29 cellular contexts compared by ENCODE assay signal in the genomic region with DNA sequence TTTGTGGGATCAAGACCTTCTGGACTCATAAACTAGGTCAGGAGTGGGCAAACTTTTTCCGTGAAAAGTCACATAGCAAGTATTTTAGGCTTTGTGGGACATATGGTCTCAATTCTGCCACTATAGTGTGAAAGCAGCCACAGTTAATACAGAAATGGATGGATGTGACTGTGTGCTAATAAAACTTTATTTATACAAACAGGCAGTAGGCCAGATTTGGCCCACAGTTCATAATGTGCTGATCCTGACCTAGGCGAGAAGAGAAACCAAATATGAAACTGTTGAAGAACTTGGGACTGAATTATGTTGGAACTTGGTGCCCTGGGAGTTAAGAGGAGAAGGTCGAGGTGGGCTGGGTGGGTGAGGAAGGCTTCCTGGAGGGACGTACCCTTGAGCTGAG. TPM values are rescaled to one million over a fixed set of nuclear protein-coding genes. Genes with fewer than 3 reads are reported as not detected.
"Had no signal": no experiment of that assay in that cellular context is flagged by ENCODE, and none has a peak within 500 bp of the region (broad histone marks: within the 10 kb centered on the region; RNA-seq: fewer than 3 reads in every experiment).

No MANE protein-coding gene starts in this region.

- H3K4me1 ChIP-seq: left lung, pancreas, prostate gland, right lobe of liver, stomach, testis, thyroid gland, transverse colon, upper lobe of left lung, vagina had no signal

- DNase-seq: hippocampal formation; kidney; left colon; naive thymus-derived CD8-positive, alpha-beta T cell; nucleus accumbens; pancreas; posterior cingulate gyrus; stimulated activated CD4-positive, alpha-beta T cell treated with anti-CD3 and anti-CD28 coated beads, Interleukin-1b, Interleukin-23, amount 100 ng/mL, for 48 hours; stimulated activated CD4-positive, alpha-beta T cell treated with anti-CD3 and anti-CD28 coated beads, Interleukin-2, amount 100 ng/mL, for 48 hours; stimulated activated CD4-positive, alpha-beta T cell treated with anti-CD3 and anti-CD28 coated beads, Interleukin-4, amount 100 ng/mL, for 4 hours; stimulated activated CD8-positive, alpha-beta memory T cell treated with anti-CD3 and anti-CD28 coated beads, Interleukin-4, amount 100 ng/mL, for 48 hours; stimulated activated naive B cell treated with anti-CD40 and anti-IgM and Interleukin-4, amounts not matched to agents 10 μg/mL and 1 μg/mL and 100 μg/mL, for 72 hours; stimulated activated naive CD8-positive, alpha-beta T cell treated with anti-CD3 and anti-CD28 coated beads, Interleukin-15, Interleukin-2, amounts not matched to agents 100 U/mL and 50 U/mL, for 24 hours; stomach; testis; thyroid gland; transverse colon; upper lobe of left lung had no signal

- H3K9me3 ChIP-seq: pancreas, prostate gland, right lobe of liver, testis, thyroid gland, transverse colon, upper lobe of left lung, vagina had no signal

- H3K27me3 ChIP-seq: pancreas, right lobe of liver, testis, thyroid gland, transverse colon, upper lobe of left lung, vagina had no signal

- H3K4me3 ChIP-seq: left lung, lung, pancreas, prostate gland, right lobe of liver, smooth muscle cell, stomach, testis, thyroid gland, transverse colon, upper lobe of left lung, vagina had no signal

- H3K27ac ChIP-seq: left lung, pancreas, prostate gland, right lobe of liver, stomach, testis, thyroid gland, transverse colon, upper lobe of left lung, vagina had no signal

- H3K4me2 ChIP-seq: smooth muscle cell had no signal

- H3K36me3 ChIP-seq: left lung, pancreas, prostate gland, right lobe of liver, stomach, thyroid gland, transverse colon, upper lobe of left lung, vagina had no signal

- FAIRE-seq: kidney, pancreas had no signal

- ATAC-seq: left colon; left lung; naive thymus-derived CD8-positive, alpha-beta T cell; pancreas; right lobe of liver; stimulated activated naive B cell treated with anti-CD40 and anti-IgM and Interleukin-4, amounts not matched to agents 10 μg/mL and 1 μg/mL and 100 μg/mL, for 72 hours; stimulated activated naive CD8-positive, alpha-beta T cell treated with anti-CD3 and anti-CD28 coated beads, Interleukin-15, Interleukin-2, amounts not matched to agents 100 U/mL and 50 U/mL, for 24 hours had no signal

RNA-seq across cellular contexts. Expression of gene PADI3, which starts 17.1 kb away (rescaled TPM):
- total RNA-seq: kidney; left colon; left lung; liver; lung; naive thymus-derived CD8-positive, alpha-beta T cell; neural crest cell; osteoblast; pancreas; right lobe of liver; skeletal muscle tissue; smooth muscle cell; stomach; thyroid gland; transverse colon; upper lobe of left lung had no signal
- polyA plus RNA-seq: liver; naive thymus-derived CD8-positive, alpha-beta T cell; pancreas; smooth muscle cell had no signal

RNA-seq across cellular contexts. Expression of gene PADI4, which starts 42.0 kb away (rescaled TPM):
- total RNA-seq: left colon, neural crest cell, osteoblast, prostate gland, smooth muscle cell, transverse colon, urinary bladder had no signal
- polyA plus RNA-seq: smooth muscle cell had no signal
